ENCODE assay signal across 8 cellular contexts in the genomic region with DNA sequence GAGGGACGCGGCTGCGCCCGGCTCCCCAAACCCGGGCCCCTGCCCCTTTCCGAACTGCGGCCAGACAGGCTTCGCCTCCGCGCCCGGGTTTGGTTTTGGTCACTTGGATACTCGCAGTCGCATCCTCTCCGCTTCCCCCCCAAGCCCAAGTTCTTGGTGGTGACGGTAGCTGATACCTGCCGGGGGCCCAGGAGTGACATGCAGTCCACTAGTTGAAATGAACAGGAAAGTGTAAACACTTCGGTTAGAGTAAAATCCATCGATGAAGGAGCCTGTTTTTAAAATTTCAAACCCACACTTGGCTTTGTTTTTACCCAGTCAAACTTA. TPM values are rescaled to one million over a fixed set of nuclear protein-coding genes. Genes with fewer than 3 reads are reported as not detected.
A peak's percentile ranks its signal among the peaks of the same experiment; 100 is the strongest.
DNase-seq lines count a peak whose midpoint lies in the region; ATAC-seq, FAIRE-seq and TF ChIP-seq lines count a peak whose summit lies in the region.

No MANE protein-coding gene starts in this region.

- H3K4me3 ChIP-seq in kidney (ENCODE audit: low read length in 2 of 2), result peak overlapping the region; percentile 81 to 82

- peak overlapping the region; percentile 66 for H3K9ac ChIP-seq in kidney (ENCODE audit: low read length in 2 of 2)

- H3K27me3 Mint-ChIP-seq in activated T-helper 2 cell treated with anti-CD3 and anti-CD28 coated beads, Interferon-gamma antibody, Interleukin-2, Interleukin-4, amounts not matched to agents 10 μg/mL and 5 μg/mL and 100 μg/mL, durations not matched to agents 14 hours and 24 hours and 36 hours (ENCODE audit: low read depth), result peaks cover 8% of the 10 kb centered on the region

- H3K36me3 Mint-ChIP-seq in activated T-helper 2 cell treated with anti-CD3 and anti-CD28 coated beads, Interferon-gamma antibody, Interleukin-2, Interleukin-4, amounts not matched to agents 10 μg/mL and 5 μg/mL and 100 μg/mL, durations not matched to agents 14 hours and 24 hours and 36 hours (ENCODE audit: low read depth), result no peaks in the 10 kb centered on the region
- H3K36me3 Mint-ChIP-seq in stimulated activated effector memory CD8-positive, alpha-beta T cell treated with anti-CD3 and anti-CD28 coated beads, Interleukin-12 subunit alpha, Interleukin-12 subunit beta, amount 100 ng/mL, for 72 hours, result no peaks in the 10 kb centered on the region

- no peaks in the 10 kb centered on the region for H3K9me3 Mint-ChIP-seq in activated T-helper 2 cell treated with anti-CD3 and anti-CD28 coated beads, Interferon-gamma antibody, Interleukin-2, Interleukin-4, amounts not matched to agents 10 μg/mL and 5 μg/mL and 100 μg/mL, durations not matched to agents 14 hours and 24 hours and 36 hours
- peaks cover 8% of the 10 kb centered on the region for H3K9me3 Mint-ChIP-seq in stimulated activated effector memory CD8-positive, alpha-beta T cell treated with anti-CD3 and anti-CD28 coated beads, Interleukin-12 subunit alpha, Interleukin-12 subunit beta, amount 100 ng/mL, for 72 hours

- peaks cover 5% of the 10 kb centered on the region in 2 donors for H3K4me1 ChIP-seq in kidney (ENCODE audit: control insufficient read depth in 1 of 2, insufficient read depth in 1 of 2, low read depth in 1 of 2, low read length in 2 of 2)

- no peaks in the 10 kb centered on the region for H3K9me3 ChIP-seq in kidney (ENCODE audit: control insufficient read depth in 1 of 2, low read length in 2 of 2)

- TF ChIP-seq CTCF in kidney (IDR thresholded peaks at IDR 0.05; ENCODE audit: borderline replicate concordance, extremely low read depth, insufficient read depth), result no peak

- DNase-seq in activated T-helper 2 cell treated with anti-CD3 and anti-CD28 coated beads, Interferon-gamma antibody, Interleukin-2, Interleukin-4, amounts not matched to agents 10 μg/mL and 5 μg/mL and 100 μg/mL, durations not matched to agents 14 hours and 24 hours and 36 hours (ENCODE audit: low spot score), result no peak
- DNase-seq in kidney (no peak), RCC 7860 (ENCODE audit: low spot score) (no peak), NCI-H82 (lab: John Stamatoyannopoulos, UW) (no peak)
- DNase-seq in stimulated activated effector memory CD8-positive, alpha-beta T cell treated with anti-CD3 and anti-CD28 coated beads, Interleukin-12 subunit alpha, Interleukin-12 subunit beta, amount 100 ng/mL, for 72 hours (ENCODE audit: low spot score in 2 of 2), result no peak
- no peak for DNase-seq in activated CD4-positive, CD25-positive, alpha-beta regulatory T cell treated with anti-CD3 and anti-CD28 coated beads, Interleukin-2, amount 50 U/mL, for 72 hours

- peak overlapping the region; percentile 72 for H3K4me3 Mint-ChIP-seq in activated T-helper 2 cell treated with anti-CD3 and anti-CD28 coated beads, Interferon-gamma antibody, Interleukin-2, Interleukin-4, amounts not matched to agents 10 μg/mL and 5 μg/mL and 100 μg/mL, durations not matched to agents 14 hours and 24 hours and 36 hours (ENCODE audit: low read depth)
- H3K4me3 Mint-ChIP-seq in stimulated activated effector memory CD8-positive, alpha-beta T cell treated with anti-CD3 and anti-CD28 coated beads, Interleukin-12 subunit alpha, Interleukin-12 subunit beta, amount 100 ng/mL, for 72 hours, result peak overlapping the region; percentile 45

- no peak overlapping the region for H3K27ac ChIP-seq in kidney (ENCODE audit: low read depth in 2 of 2, low read length in 2 of 2)

- intact Hi-C loops in activated T-helper 2 cell treated with anti-CD3 and anti-CD28 coated beads, Interferon-gamma antibody, Interleukin-2, Interleukin-4, amounts not matched to agents 10 μg/mL and 5 μg/mL and 100 μg/mL, durations not matched to agents 14 hours and 24 hours and 36 hours (cut with micrococcal nuclease), result no loop called here
- intact Hi-C loops in kidney (cut with DNase I), result no loop called here

- ATAC-seq in GM18868 (IDR thresholded peaks at IDR 0.05; ENCODE audit: unreplicated experiment) (peak; percentile 48), HG03159 (IDR thresholded peaks at IDR 0.05; ENCODE audit: unreplicated experiment) (peak; percentile 38)
- no peak for ATAC-seq in stimulated activated effector memory CD8-positive, alpha-beta T cell treated with anti-CD3 and anti-CD28 coated beads, Interleukin-12 subunit alpha, Interleukin-12 subunit beta, amount 100 ng/mL, for 72 hours

- no peaks in the 10 kb centered on the region for H3K36me3 ChIP-seq in kidney (ENCODE audit: control insufficient read depth in 1 of 2, insufficient read depth in 2 of 2, low read length in 2 of 2)

- peaks cover 3% of the 10 kb centered on the region for H3K4me1 Mint-ChIP-seq in activated T-helper 2 cell treated with anti-CD3 and anti-CD28 coated beads, Interferon-gamma antibody, Interleukin-2, Interleukin-4, amounts not matched to agents 10 μg/mL and 5 μg/mL and 100 μg/mL, durations not matched to agents 14 hours and 24 hours and 36 hours (ENCODE audit: low read depth)
- H3K4me1 Mint-ChIP-seq in stimulated activated effector memory CD8-positive, alpha-beta T cell treated with anti-CD3 and anti-CD28 coated beads, Interleukin-12 subunit alpha, Interleukin-12 subunit beta, amount 100 ng/mL, for 72 hours, result peaks cover 6% of the 10 kb centered on the region

- H3K27ac Mint-ChIP-seq in activated T-helper 2 cell treated with anti-CD3 and anti-CD28 coated beads, Interferon-gamma antibody, Interleukin-2, Interleukin-4, amounts not matched to agents 10 μg/mL and 5 μg/mL and 100 μg/mL, durations not matched to agents 14 hours and 24 hours and 36 hours, result no peak overlapping the region
- no peak overlapping the region for H3K27ac Mint-ChIP-seq in stimulated activated effector memory CD8-positive, alpha-beta T cell treated with anti-CD3 and anti-CD28 coated beads, Interleukin-12 subunit alpha, Interleukin-12 subunit beta, amount 100 ng/mL, for 72 hours

- FAIRE-seq in kidney (lab: Jason Lieb, UNC) (no peak), RCC 7860 (lab: Jason Lieb, UNC) (no peak)

RNA-seq across cellular contexts. Expression of a gene that starts 0.7 kb away (rescaled TPM):
- total RNA-seq in activated T-helper 2 cell treated with anti-CD3 and anti-CD28 coated beads, Interferon-gamma antibody, Interleukin-2, Interleukin-4, amounts not matched to agents 10 μg/mL and 5 μg/mL and 100 μg/mL, durations not matched to agents 14 hours and 24 hours and 36 hours, result 1.6 and 1.8 TPM in 2 replicates
- total RNA-seq in kidney, result 8.0 TPM
- 2.0 TPM for polyA plus RNA-seq in kidney (ENCODE audit: insufficient read depth, low read depth, low replicate concordance)
